17 cellular contexts compared by ENCODE assay signal in the genomic region with DNA sequence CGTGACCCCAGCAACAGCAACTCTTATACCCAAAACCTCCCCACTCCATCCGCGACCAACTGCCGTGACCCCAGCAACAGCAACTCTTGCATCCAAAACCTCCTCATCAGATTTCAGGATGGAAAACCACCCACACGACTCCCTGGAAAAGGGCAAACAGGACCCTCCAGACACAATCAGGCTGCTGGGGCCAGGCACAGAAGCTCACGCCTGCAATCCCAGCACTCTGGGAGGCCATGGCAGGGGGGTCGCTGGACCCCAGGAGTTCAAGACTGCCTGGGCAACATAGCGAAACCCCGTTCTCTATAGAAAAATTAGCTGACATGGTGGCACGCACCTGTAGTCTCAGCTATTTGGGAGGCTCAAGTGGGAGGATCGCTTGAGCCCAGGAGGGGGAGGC. TPM values are rescaled to one million over a fixed set of nuclear protein-coding genes. Genes with fewer than 3 reads are reported as not detected.
DNase-seq lines count a peak whose midpoint lies in the region; ATAC-seq and TF ChIP-seq lines count a peak whose summit lies in the region.
"Had no signal": no experiment of that assay in that cellular context is flagged by ENCODE, and none has a peak within 500 bp of the region (broad histone marks: within the 10 kb centered on the region; RNA-seq: fewer than 3 reads in every experiment).

No MANE protein-coding gene starts in this region.

- H3K36me3 ChIP-seq in RWPE2 (ENCODE audit: low read depth) (peaks cover 79% of the 10 kb centered on the region), trophoblast cell (ENCODE audit: control insufficient read depth in 1 of 2, insufficient read depth in 2 of 2, low read length in 2 of 2) (peaks cover 81 to 83% of the 10 kb centered on the region in 2 experiments)

- no peak overlapping the region for H3K9ac ChIP-seq in trophoblast cell (ENCODE audit: low read length)

- no peak overlapping the region for H2BK12ac ChIP-seq in trophoblast cell (ENCODE audit: low read length)

- no peak overlapping the region for H2AK5ac ChIP-seq in trophoblast cell (ENCODE audit: low read length)

- H3K4me1 ChIP-seq in RWPE2 (ENCODE audit: insufficient read depth, poor library complexity, severe bottlenecking) (no peaks in the 10 kb centered on the region), trophoblast cell (ENCODE audit: control insufficient read depth in 1 of 2, insufficient read depth in 2 of 2, low read length in 2 of 2) (no peaks in the 10 kb centered on the region)
- H3K4me1 ChIP-seq: heart left ventricle had no signal

- ATAC-seq in left ventricle myocardium superior (no peak), left cardiac atrium (no peak), RWPE2 (ENCODE audit: low read depth) (peak; percentile 12; the same call in 2 of the 3 replicates)

- H3K27me3 ChIP-seq in RWPE2 (ENCODE audit: insufficient read depth, poor library complexity, severe bottlenecking) (no peaks in the 10 kb centered on the region), trophoblast cell (ENCODE audit: insufficient read depth, low read length) (no peaks in the 10 kb centered on the region)
- H3K27me3 ChIP-seq: heart left ventricle had no signal

- H3K79me2 ChIP-seq in trophoblast cell (ENCODE audit: control insufficient read depth, insufficient read depth, low read length, poor library complexity), result no peaks in the 10 kb centered on the region

- H3K27ac ChIP-seq in RWPE2 (ENCODE audit: poor library complexity, severe bottlenecking) (no peak overlapping the region), cingulate gyrus (ENCODE audit: low read depth, low read length) (peak overlapping the region; percentile 39), temporal lobe (ENCODE audit: low read depth, low read length) (peak overlapping the region; percentile 50), trophoblast cell (ENCODE audit: low read depth, low read length) (no peak overlapping the region)
- H3K27ac ChIP-seq: heart left ventricle, skin epidermis, thoracic aorta had no signal

- H3K23ac ChIP-seq in trophoblast cell (ENCODE audit: low read length), result no peak overlapping the region

- H2BK120ac ChIP-seq in trophoblast cell (ENCODE audit: insufficient read depth, low read length, poor library complexity), result no peak overlapping the region

- no peak overlapping the region for H3K4me3 ChIP-seq in RWPE2 (ENCODE audit: severe bottlenecking)
- H3K4me3 ChIP-seq in trophoblast cell (ENCODE audit: low read depth, low read length), result no peak overlapping the region
- H3K4me3 ChIP-seq: heart left ventricle, skin epidermis, thoracic aorta had no signal

- no peak overlapping the region for H4K12ac ChIP-seq in trophoblast cell (ENCODE audit: low read depth, low read length)

- no peak for TF ChIP-seq CTCF in RWPE2 (IDR thresholded peaks at IDR 0.05; ENCODE audit: poor library complexity, severe bottlenecking)

- H4K8ac ChIP-seq in trophoblast cell (ENCODE audit: low read depth, low read length), result no peak overlapping the region

- H3K18ac ChIP-seq in trophoblast cell (ENCODE audit: low read length), result no peak overlapping the region

- DNase-seq in left ventricle myocardium superior, result peak; percentile 7
- DNase-seq in left cardiac atrium, result no peak
- no peak for DNase-seq in RWPE2 (ENCODE audit: low spot score)
- DNase-seq in KG1 (lab: John Stamatoyannopoulos, UW), result no peak
- DNase-seq in trophoblast cell, result no peak
- DNase-seq: activated CD4-positive, alpha-beta T cell treated with anti-CD3 and anti-CD28 coated beads, Interleukin-2, amount 50 U/mL, for 48 hours; cerebellar nuclear complex; NCI-H1048; NCI-H187; NCI-H526; stimulated activated CD4-positive, alpha-beta T cell treated with anti-CD3 and anti-CD28 coated beads, Interleukin-2, amount 100 ng/mL, for 24 hours; T1000 had no signal

- no peak overlapping the region for H3K4me2 ChIP-seq in trophoblast cell (ENCODE audit: low read length)

- H3K79me1 ChIP-seq in trophoblast cell (ENCODE audit: low read length), result no peaks in the 10 kb centered on the region

- no peak overlapping the region for H3K4ac ChIP-seq in trophoblast cell (ENCODE audit: low read depth, low read length)

- H2BK5ac ChIP-seq in trophoblast cell (ENCODE audit: low read depth, low read length, poor library complexity), result no peak overlapping the region

- WGBS in trophoblast cell (ENCODE audit: extremely low coverage, insufficient coverage, insufficient read length), result no CpG with 5 or more reads among the region's 11 CpGs

- intact Hi-C loops in left ventricle myocardium superior (cut with micrococcal nuclease) (no loop called here), left cardiac atrium (cut with DNase I) (no loop called here)

- H3K9me3 ChIP-seq in RWPE2 (ENCODE audit: severe bottlenecking) (no peaks in the 10 kb centered on the region), trophoblast cell (ENCODE audit: insufficient read depth, low read depth, low read length) (peaks cover 2% of the 10 kb centered on the region)
- H3K9me3 ChIP-seq: heart left ventricle, thoracic aorta had no signal

- no peak overlapping the region for H3K14ac ChIP-seq in trophoblast cell (ENCODE audit: low read length)

- H2AFZ ChIP-seq in trophoblast cell (ENCODE audit: insufficient read depth, low read length, poor library complexity), result no peak overlapping the region

- H4K91ac ChIP-seq in trophoblast cell (ENCODE audit: low read depth, low read length), result no peak overlapping the region

RNA-seq across cellular contexts. Expression of a gene that starts 19.7 kb away (rescaled TPM):
- total RNA-seq in left ventricle myocardium superior (33.7 TPM), left cardiac atrium (10 to 100 TPM; 22.6 to 25.2 TPM), temporal lobe (15.0 TPM)
- 27.8 and 29.5 TPM in 2 replicates for polyA plus RNA-seq in trophoblast cell (2013)

RNA-seq across cellular contexts. Expression of a gene that starts 31.3 kb away (rescaled TPM):
- 26.1 TPM for total RNA-seq in left ventricle myocardium superior
- total RNA-seq in left cardiac atrium, result 10 to 100 TPM; 21.1 to 34.1 TPM
- 35.2 TPM for total RNA-seq in temporal lobe
- 46.0 and 50.2 TPM in 2 replicates for polyA plus RNA-seq in trophoblast cell (2013)

RNA-seq across cellular contexts. Expression of a gene that starts 43.0 kb away (rescaled TPM):
- total RNA-seq in left ventricle myocardium superior (75.1 TPM), left cardiac atrium (10 to 100 TPM; 27.2 to 32.7 TPM), temporal lobe (21.9 TPM)
- polyA plus RNA-seq in trophoblast cell (2013), result 17.1 and 18.2 TPM in 2 replicates

RNA-seq across cellular contexts. Expression of a gene that starts 43.2 kb away (rescaled TPM):
- total RNA-seq in left ventricle myocardium superior (13.0 TPM), left cardiac atrium (10 to 100 TPM in 1 of 2 donors, 1 to 10 TPM in 1; 9.3 to 12.1 TPM), temporal lobe (39.8 TPM)
- 29.4 and 30.7 TPM in 2 replicates for polyA plus RNA-seq in trophoblast cell (2013)

Comparison
In these comparisons a context has a peak if more than half of its experiments do, and no peak if none do; other contexts are left out.
1. H3K27ac ChIP-seq: peak in cingulate gyrus (single experiment) and temporal lobe (single experiment); none in RWPE2 (single experiment) and trophoblast cell (single experiment).